1 cellular context compared by ENCODE assay signal in genomic region chr3:158347966-158348365, GRCh38.
TF ChIP-seq lines count a peak whose summit lies in the region.

No MANE protein-coding gene starts in this region.

TF ChIP-seq in endothelial cell of umbilical vein, 7 proteins besides CTCF, POLR2A, EP300 and RAD21 (continued from another document):
- TF ChIP-seq, protein P1, sequence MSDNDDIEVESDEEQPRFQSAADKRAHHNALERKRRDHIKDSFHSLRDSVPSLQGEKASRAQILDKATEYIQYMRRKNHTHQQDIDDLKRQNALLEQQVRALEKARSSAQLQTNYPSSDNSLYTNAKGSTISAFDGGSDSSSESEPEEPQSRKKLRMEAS (IDR thresholded peaks at IDR 0.05; ENCODE audit: insufficient read depth, insufficient read length) = no peak
- TF ChIP-seq EZH2 (IDR thresholded peaks at IDR 0.05; ENCODE audit: borderline replicate concordance, low read depth, low read length, severe bottlenecking) = no peak
- TF ChIP-seq JUN (IDR thresholded peaks at IDR 0.05; ENCODE audit: borderline replicate concordance, insufficient read depth, insufficient read length, low read depth) = no peak
- no peak for TF ChIP-seq POLR2AphosphoS5 (IDR thresholded peaks at IDR 0.05; ENCODE audit: insufficient read depth, low read depth, low read length)
- no peak for TF ChIP-seq GATA2 (IDR thresholded peaks at IDR 0.05; ENCODE audit: insufficient read depth, insufficient read length, low read depth, low read length)
